14 cellular contexts compared by ENCODE assay signal in the genomic region with DNA sequence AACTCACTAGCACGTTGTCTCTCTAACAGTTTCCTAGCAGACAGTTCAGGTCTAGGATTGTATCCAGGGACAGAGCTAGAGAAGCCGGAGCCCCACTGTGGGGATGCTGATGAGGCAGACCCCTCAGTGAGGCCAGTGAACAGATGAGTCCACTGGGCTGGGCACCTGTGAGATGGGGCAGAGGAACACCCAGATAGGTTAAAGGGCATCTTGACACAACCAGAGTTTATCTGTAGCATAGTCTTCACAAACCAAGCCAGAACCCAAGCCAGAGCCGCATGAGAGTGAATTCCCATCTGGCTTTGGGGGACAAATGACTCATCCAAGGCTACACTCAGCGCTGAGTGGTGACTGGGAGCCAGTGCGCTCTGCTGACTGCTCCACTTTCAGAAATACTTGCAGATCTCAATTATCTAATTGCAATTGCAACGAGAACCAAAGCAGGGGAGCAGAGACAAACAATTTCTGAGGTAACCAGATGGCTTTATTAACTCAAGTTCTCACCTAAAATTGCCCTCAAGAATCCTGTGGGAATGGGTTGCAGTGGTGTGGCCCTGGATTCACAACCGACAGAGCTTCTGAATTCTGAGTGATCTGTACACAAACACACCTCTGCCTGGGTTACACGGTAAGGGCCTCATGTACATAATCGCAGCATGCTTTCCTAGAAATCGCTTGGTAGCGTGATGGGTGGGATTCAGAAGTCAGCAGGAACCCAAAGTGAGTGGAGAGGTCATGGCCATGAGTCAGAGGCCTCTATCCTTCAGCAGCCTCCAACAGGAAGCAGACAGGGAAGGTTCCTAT. TPM values are rescaled to one million over a fixed set of nuclear protein-coding genes. Genes with fewer than 3 reads are reported as not detected.
DNase-seq lines count a peak whose midpoint lies in the region; ATAC-seq and TF ChIP-seq lines count a peak whose summit lies in the region.
"Had no signal": no experiment of that assay in that cellular context is flagged by ENCODE, and none has a peak within 500 bp of the region (broad histone marks: within the 10 kb centered on the region; RNA-seq: fewer than 3 reads in every experiment).

No MANE protein-coding gene starts in this region.

- peak; percentile 60; the same call in 1 of the 2 replicates for ATAC-seq in Panc1
- ATAC-seq: heart right ventricle had no signal

- H2BK12ac ChIP-seq in neuronal stem cell (ENCODE audit: low read length), result no peak overlapping the region

- H3K27ac ChIP-seq in Panc1 (ENCODE audit: low read length) (peak overlapping the region; percentile 27; the same call in 1 of the 2 replicates), epithelial cell of prostate (peak overlapping the region; percentile 27), neuronal stem cell (replicated peaks; ENCODE audit: low read length) (no peak overlapping the region)
- H3K27ac ChIP-seq: heart right ventricle had no signal

- no peak overlapping the region for H3K4me3 ChIP-seq in Panc1 (ENCODE audit: low read depth in 2 of 2, low read length in 2 of 2)
- no peak overlapping the region for H3K4me3 ChIP-seq in neuronal stem cell (ENCODE audit: low read length in 2 of 2)
- H3K4me3 ChIP-seq: heart right ventricle, stomach had no signal

- H2BK15ac ChIP-seq in neuronal stem cell (ENCODE audit: low read length), result no peak overlapping the region

- H3K36me3 ChIP-seq in Panc1 (ENCODE audit: control insufficient read depth, insufficient read depth, low read length) (no peaks in the 10 kb centered on the region), neuronal stem cell (replicated peaks in 1 of 2; ENCODE audit: control insufficient read depth in 2 of 2, insufficient read depth in 2 of 2, low read length in 2 of 2) (no peaks in the 10 kb centered on the region)
- H3K36me3 ChIP-seq: heart right ventricle, stomach had no signal

- no peak overlapping the region for H4K8ac ChIP-seq in neuronal stem cell (ENCODE audit: low read depth, low read length)

- in situ Hi-C loops in Panc1 (cut with HindIII; ENCODE audit: low pct_unique_long_range_greater_than_20kb, low sequenced_read_pairs) (no loop called here), GM13976 (cut with MboI; ENCODE audit: low sequenced_read_pairs, unreplicated experiment) (no loop called here)

- no peak overlapping the region for H3K18ac ChIP-seq in neuronal stem cell (ENCODE audit: low read length)

- H2AFZ ChIP-seq in neuronal stem cell (ENCODE audit: low read length), result peak overlapping the region; percentile 60

- no peaks in the 10 kb centered on the region for H3K79me1 ChIP-seq in neuronal stem cell (ENCODE audit: low read depth, low read length)

- no peak overlapping the region for H3K4ac ChIP-seq in neuronal stem cell (ENCODE audit: low read length)

- POLR2A ChIA-PET in Panc1 (lab: Charles Lee), result interaction anchor here (0.6 kb wide), 1 partner anchor 49 kb away, joined by 3 read pairs; a partner anchor contains a TSS

- no peak overlapping the region for H3K4me2 ChIP-seq in neuronal stem cell (ENCODE audit: insufficient read depth, low read length, poor library complexity, severe bottlenecking)

- no peak for TF ChIP-seq CTCF in Panc1 (IDR thresholded peaks at IDR 0.05)
- TF ChIP-seq CTCF in GM13976 (IDR thresholded peaks at IDR 0.05; ENCODE audit: borderline replicate concordance, control extremely low read depth, extremely low read depth, insufficient read depth, missing control alignments), result no peak

- no peak overlapping the region for H2BK5ac ChIP-seq in neuronal stem cell (ENCODE audit: low read length)

- no peak overlapping the region for H3K14ac ChIP-seq in neuronal stem cell (ENCODE audit: low read length)

- no TSS peak for BruUV-seq in Panc1 (replicated peaks; lab: Mats Ljungman, UMichigan)

- CTCF ChIA-PET in Panc1 (lab: Charles Lee), result no interaction called here

- no peak overlapping the region for H3K23ac ChIP-seq in neuronal stem cell (ENCODE audit: low read depth, low read length, poor library complexity)

- H2BK120ac ChIP-seq in neuronal stem cell (ENCODE audit: low read depth, low read length), result no peak overlapping the region

- H3K27me3 ChIP-seq in Panc1 (ENCODE audit: control insufficient read depth, insufficient read depth, low read length) (no peaks in the 10 kb centered on the region), neuronal stem cell (ENCODE audit: control insufficient read depth in 3 of 3, insufficient read depth in 3 of 3, low read depth in 1 of 3, low read length in 3 of 3) (no peaks in the 10 kb centered on the region)
- H3K27me3 ChIP-seq: heart right ventricle, stomach had no signal

- DNase-seq in EH (ENCODE audit: low read depth), result peak; percentile 65
- DNase-seq in Panc1 (ENCODE audit: low read depth, low spot score), result no peak
- no peak for DNase-seq in epithelial cell of prostate (ENCODE audit: low read depth, low spot score)
- DNase-seq in neuronal stem cell (ENCODE audit: low spot score), result no peak
- DNase-seq in AG08396 (ENCODE audit: low spot score), result no peak
- no peak for DNase-seq in effector CD4-positive, alpha-beta T cell
- DNase-seq in NCI-H2171 (lab: John Stamatoyannopoulos, UW), result no peak
- no peak for DNase-seq in GM13976 (ENCODE audit: low spot score)
- DNase-seq: cerebellar nuclear complex, COR-L47, heart right ventricle, MM.1S, NCI-H82, stomach had no signal

- H2AK5ac ChIP-seq in neuronal stem cell (ENCODE audit: low read depth, low read length), result no peak overlapping the region

- H3K4me1 ChIP-seq in Panc1 (ENCODE audit: control insufficient read depth, insufficient read depth, low read length), result peaks cover 7% of the 10 kb centered on the region; the same call in 1 of the 2 replicates
- peaks cover 1 to 3% of the 10 kb centered on the region in 2 donors for H3K4me1 ChIP-seq in neuronal stem cell (ENCODE audit: control insufficient read depth in 2 of 2, insufficient read depth in 1 of 2, low read depth in 1 of 2, low read length in 2 of 2)

- no peak overlapping the region for H3K9ac ChIP-seq in neuronal stem cell (ENCODE audit: low read depth, low read length, poor library complexity)

- WGBS in neuronal stem cell (ENCODE audit: extremely low coverage in 2 of 2, insufficient read length in 2 of 2, insufficient replicate concordance in 1 of 2), 2 donors, result no CpG with 5 or more reads among the region's 11 CpGs

- intact Hi-C loops in Panc1 (cut with micrococcal nuclease; ENCODE audit: unreplicated experiment), result no loop called here

- H3K9me3 ChIP-seq in Panc1 (ENCODE audit: control insufficient read depth, insufficient read depth, low read depth, low read length) (no peaks in the 10 kb centered on the region), neuronal stem cell (replicated peaks in 1 of 2; ENCODE audit: control insufficient read depth in 2 of 2, insufficient read depth in 1 of 2, low read depth in 1 of 2, low read length in 2 of 2) (no peaks in the 10 kb centered on the region)
- H3K9me3 ChIP-seq: heart right ventricle, stomach had no signal

- no peak overlapping the region for H4K91ac ChIP-seq in neuronal stem cell (ENCODE audit: low read depth, low read length, poor library complexity)

RNA-seq across cellular contexts. Expression of a gene that starts 14.9 kb away (rescaled TPM):
- total RNA-seq in Panc1 (2021; ENCODE audit: unreplicated experiment), result 18.0 TPM
- 14.0 TPM for polyA plus RNA-seq in Panc1 (2012; ENCODE audit: insufficient read length)
- polyA plus RNA-seq in neuronal stem cell (2013, experiment 1 of 2), result 1.4 TPM
- polyA plus RNA-seq in neuronal stem cell (2013, experiment 2 of 2), result 1.5 TPM

RNA-seq across cellular contexts. Expression of a gene that starts 48.7 kb away (rescaled TPM):
- total RNA-seq in Panc1 (2021; ENCODE audit: unreplicated experiment), result 72.2 TPM
- 29.7 TPM for polyA plus RNA-seq in Panc1 (2012; ENCODE audit: insufficient read length)
- polyA plus RNA-seq in neuronal stem cell (2013, experiment 1 of 2), result 49.9 TPM
- polyA plus RNA-seq in neuronal stem cell (2013, experiment 2 of 2), result 49.3 TPM
